In genomic region chr2:67476808-67477790, GRCh38 we compare ENCODE assay signal across 8 cellular contexts.
A peak's percentile ranks its signal among the peaks of the same experiment; 100 is the strongest.
DNase-seq lines count a peak whose midpoint lies in the region; ATAC-seq and TF ChIP-seq lines count a peak whose summit lies in the region.

No MANE protein-coding gene starts in this region.

- H3K27me3 ChIP-seq in right lobe of liver, result peaks cover 0 to 9% of the 10 kb centered on the region in 2 donors

- no peaks in the 10 kb centered on the region for H3K36me3 ChIP-seq in right lobe of liver

- peaks cover 0 to 6% (median 0%) of the 10 kb centered on the region in 4 donors for H3K4me1 ChIP-seq in right lobe of liver

- peak; percentile 35 to 66 for DNase-seq in NCI-H2081 (lab: John Stamatoyannopoulos, UW)
- no peak for DNase-seq in NCI-H2081 treated with DMSO at 0.1 percent for 48 hours (lab: John Stamatoyannopoulos, UW)
- DNase-seq in NCI-H2227 (lab: John Stamatoyannopoulos, UW; ENCODE audit: unreplicated experiment), result peak; percentile 42
- DNase-seq in cardiac fibroblast (ENCODE audit: low read depth in 2 of 2), result peak; percentile 78 to 79
- no peak for DNase-seq in right lobe of liver
- DNase-seq in activated CD8-positive, alpha-beta memory T cell treated with anti-CD3 and anti-CD28 coated beads for 24 hours, result no peak

- TF ChIP-seq CTCF in cardiac fibroblast (IDR thresholded peaks at IDR 0.05; ENCODE audit: low read depth, low read length) (peak; percentile 57), right lobe of liver (IDR thresholded peaks at IDR 0.05) (peak; percentile 23 to 61 (median 50))

- no peaks in the 10 kb centered on the region for H3K9me3 ChIP-seq in right lobe of liver

- H3K27ac ChIP-seq in right lobe of liver, result no peak overlapping the region

- 28% methylated on average over 9 of the region's 9 CpGs for WGBS in right lobe of liver (ENCODE audit: insufficient coverage, low coverage, low lambda C conversion rate, missing lambda C conversion rate)

- intact Hi-C loops in right lobe of liver (cut with DNase I), result no loop called here

- no peak for TF ChIP-seq POLR2A in right lobe of liver (IDR thresholded peaks at IDR 0.05)

- no peak overlapping the region for H3K4me3 ChIP-seq in cardiac fibroblast (replicated peaks in 1 of 2; ENCODE audit: low read depth in 2 of 2, low read length in 2 of 2)
- no peak overlapping the region for H3K4me3 ChIP-seq in right lobe of liver

- ATAC-seq in right lobe of liver, result peak; percentile 64 to 76 (median 72)
- no peak for ATAC-seq in HG03469 (IDR thresholded peaks at IDR 0.05; ENCODE audit: unreplicated experiment)
- no peak for ATAC-seq in GM21367 (IDR thresholded peaks at IDR 0.05; ENCODE audit: unreplicated experiment)

Comparison
In these comparisons a context has a peak if more than half of its experiments do, and no peak if none do; other contexts are left out.
1. DNase-seq: peak in NCI-H2081 (2 of 2), NCI-H2227 (single experiment) and cardiac fibroblast (2 of 2); none in NCI-H2081 treated with DMSO at 0.1 percent for 48 hours (single experiment), right lobe of liver (0 of 3) and activated CD8-positive, alpha-beta memory T cell treated with anti-CD3 and anti-CD28 coated beads for 24 hours (single experiment).
2. ATAC-seq: peak in right lobe of liver (4 of 4); none in HG03469 (single experiment) and GM21367 (single experiment).